8 cellular contexts compared by ENCODE assay signal in genomic region chr20:47620808-47621805, GRCh38.
DNase-seq lines count a peak whose midpoint lies in the region; ATAC-seq and TF ChIP-seq lines count a peak whose summit lies in the region.

No MANE protein-coding gene starts in this region.

- H3K79me2 ChIP-seq in SK-N-SH (ENCODE audit: insufficient read depth) (peaks cover 5% of the 10 kb centered on the region; the same call in 1 of the 2 replicates), neural progenitor cell (ENCODE audit: low read depth) (peaks cover 49% of the 10 kb centered on the region)

- no peak for TF ChIP-seq EP300 in SK-N-SH (IDR thresholded peaks at IDR 0.05; ENCODE audit: borderline replicate concordance in 1 of 2, low read depth in 1 of 2, low read length in 1 of 2)

- no peaks in the 10 kb centered on the region for H3K27me3 Mint-ChIP-seq in activated T-cell treated with anti-CD3 and anti-CD28 coated beads, Interleukin-2, amount 50 U/mL, for 72 hours (ENCODE audit: low read depth)
- H3K27me3 Mint-ChIP-seq in neural progenitor cell (ENCODE audit: insufficient read depth, low read depth) = no peaks in the 10 kb centered on the region

- peak overlapping the region; percentile 94 for H3K27ac Mint-ChIP-seq in activated T-cell treated with anti-CD3 and anti-CD28 coated beads, Interleukin-2, amount 50 U/mL, for 72 hours
- no peak overlapping the region for H3K27ac Mint-ChIP-seq in neural progenitor cell

- H3K27me3 ChIP-seq in SK-N-SH (ENCODE audit: insufficient read depth) (no peaks in the 10 kb centered on the region), neural progenitor cell (no peaks in the 10 kb centered on the region)

- H3K36me3 Mint-ChIP-seq in activated T-cell treated with anti-CD3 and anti-CD28 coated beads, Interleukin-2, amount 50 U/mL, for 72 hours (ENCODE audit: insufficient read depth in 2 of 2) = peaks cover 3 to 20% of the 10 kb centered on the region in 2 donors
- peaks cover 6% of the 10 kb centered on the region for H3K36me3 Mint-ChIP-seq in neural progenitor cell

- H3K4me2 ChIP-seq in SK-N-SH (no peak overlapping the region), neural progenitor cell (no peak overlapping the region)

- no peaks in the 10 kb centered on the region for H3K9me2 ChIP-seq in SK-N-SH

- peaks cover 8% of the 10 kb centered on the region for H3F3A ChIP-seq in SK-N-SH (replicated peaks; ENCODE audit: insufficient read depth)
- peaks cover 15% of the 10 kb centered on the region for H3F3A ChIP-seq in neural progenitor cell (ENCODE audit: low read depth)

- TF ChIP-seq RAD21 in SK-N-SH (IDR thresholded peaks at IDR 0.05; ENCODE audit: low read length) = peak; percentile 90

- CTCF ChIA-PET in SK-N-SH (lab: Yijun Ruan, JAX) = interaction anchor here (0.6 to 5.5 kb wide), 45 partner anchors 8 to 1733 kb away, joined by 3 to 71 read pairs (median 4); partner anchors contain the start of gene NCOA3

- no peak overlapping the region for H3K9ac ChIP-seq in SK-N-SH
- H3K9ac ChIP-seq in neural progenitor cell = no peak overlapping the region

- WGBS in SK-N-SH (ENCODE audit: low lambda C conversion rate) = 47% methylated on average over 8 of the region's 8 CpGs

- H3K4me3 ChIP-seq in SK-N-SH (ENCODE audit: low read depth in 2 of 2, low read length in 1 of 2) (peak overlapping the region in 1 of 2 experiments; percentile 28; a peak in 1 of 4 replicates), neural progenitor cell (no peak overlapping the region)

- no peak for ATAC-seq in activated T-cell treated with anti-CD3 and anti-CD28 coated beads, Interleukin-2, amount 50 U/mL, for 72 hours (replicated peaks in 1 of 2)
- ATAC-seq in GM19395 (IDR thresholded peaks at IDR 0.05; ENCODE audit: unreplicated experiment) = no peak
- no peak for ATAC-seq in HG02970 (IDR thresholded peaks at IDR 0.05; ENCODE audit: low FRiP score, unreplicated experiment)

- peak; percentile 96 for TF ChIP-seq CTCF in SK-N-SH (IDR thresholded peaks at IDR 0.05)
- peak; percentile 85 for TF ChIP-seq CTCF in neural progenitor cell (IDR thresholded peaks at IDR 0.05)

- no peak overlapping the region for H3K4me3 Mint-ChIP-seq in activated T-cell treated with anti-CD3 and anti-CD28 coated beads, Interleukin-2, amount 50 U/mL, for 72 hours
- no peak overlapping the region for H3K4me3 Mint-ChIP-seq in neural progenitor cell

- no peak for TF ChIP-seq POLR2A in erythroblast (IDR thresholded peaks at IDR 0.05; ENCODE audit: low read length)

- H3K9me3 Mint-ChIP-seq in activated T-cell treated with anti-CD3 and anti-CD28 coated beads, Interleukin-2, amount 50 U/mL, for 72 hours = no peaks in the 10 kb centered on the region
- H3K9me3 Mint-ChIP-seq in neural progenitor cell = no peaks in the 10 kb centered on the region

- POLR2A ChIA-PET in SK-N-SH (lab: Yijun Ruan, JAX) = interaction anchor here (0.9 kb wide), 1 partner anchor 237 kb away, joined by 3 read pairs; no protein-coding TSS in a partner anchor

- H3K9me3 ChIP-seq in SK-N-SH (no peaks in the 10 kb centered on the region), neural progenitor cell (ENCODE audit: low read depth) (no peaks in the 10 kb centered on the region)

- DNase-seq in activated T-cell treated with anti-CD3 and anti-CD28 coated beads, Interleukin-2, amount 50 U/mL, for 72 hours = no peak
- DNase-seq in activated T-cell treated with anti-CD3 and anti-CD28 coated beads, Interleukin-2, amount 50 U/mL, for 48 hours = no peak
- peak; percentile 70 for DNase-seq in M059J (ENCODE audit: low read depth)
- DNase-seq in SK-N-SH = peak; percentile 39
- peak; percentile 64 to 79 for DNase-seq in erythroblast (lab: John Stamatoyannopoulos, UW)
- peak; percentile 39 for DNase-seq in neural progenitor cell (ENCODE audit: low spot score)

- H2AFZ ChIP-seq in SK-N-SH (ENCODE audit: low read depth) = 0 out of 2 replicates have a peak overlapping the region, but pooled peaks have one; percentile 11
- H2AFZ ChIP-seq in neural progenitor cell (replicated peaks) = no peak overlapping the region

- H3K4me1 ChIP-seq in SK-N-SH (ENCODE audit: control insufficient read depth in 1 of 2, insufficient read depth in 2 of 2, low read depth in 1 of 2, low read length in 1 of 2) (no peaks in the 10 kb centered on the region; a peak in 1 of 4 replicates), neural progenitor cell (no peaks in the 10 kb centered on the region)

- H3K36me3 ChIP-seq in SK-N-SH (replicated peaks in 1 of 2; ENCODE audit: control insufficient read depth in 1 of 2, insufficient read depth in 2 of 2, low read length in 1 of 2) (peaks cover 6 to 15% of the 10 kb centered on the region in 2 experiments), neural progenitor cell (peaks cover 6% of the 10 kb centered on the region)

- H4K20me1 ChIP-seq in SK-N-SH (ENCODE audit: insufficient read depth) (no peaks in the 10 kb centered on the region), neural progenitor cell (ENCODE audit: low read depth) (peaks cover 24% of the 10 kb centered on the region)

- H3K27ac ChIP-seq in SK-N-SH (ENCODE audit: low read depth in 2 of 2, low read length in 1 of 2) = peak overlapping the region in 1 of 2 experiments; percentile 12; a peak in 1 of 4 replicates
- no peak overlapping the region for H3K27ac ChIP-seq in neural progenitor cell

- peaks cover 40% of the 10 kb centered on the region for H3K4me1 Mint-ChIP-seq in activated T-cell treated with anti-CD3 and anti-CD28 coated beads, Interleukin-2, amount 50 U/mL, for 72 hours (ENCODE audit: low read depth)
- H3K4me1 Mint-ChIP-seq in neural progenitor cell = peaks cover 3% of the 10 kb centered on the region

TF ChIP-seq in SK-N-SH, 30 proteins besides CTCF, POLR2A, EP300 and RAD21:
- TF ChIP-seq USF2 (IDR thresholded peaks at IDR 0.05; ENCODE audit: borderline replicate concordance, low read depth, low read length) = no peak
- peak; percentile 58 for TF ChIP-seq SMC3 (IDR thresholded peaks at IDR 0.05; ENCODE audit: low read depth, low read length)
TF ChIP-seq in SK-N-SH: peak in this region for 1.

Comparison
In these comparisons a context has a peak if more than half of its experiments do, and no peak if none do; other contexts are left out.
1. DNase-seq: peak in M059J (single experiment), SK-N-SH (single experiment), erythroblast (2 of 2) and neural progenitor cell (single experiment); none in activated T-cell treated with anti-CD3 and anti-CD28 coated beads, Interleukin-2, amount 50 U/mL, for 72 hours (0 of 2) and activated T-cell treated with anti-CD3 and anti-CD28 coated beads, Interleukin-2, amount 50 U/mL, for 48 hours (0 of 2).